Comparison of ENCODE assay signal across 19 cellular contexts in genomic region chr6:16369989-16370388, GRCh38.
DNase-seq lines count a peak whose midpoint lies in the region; ATAC-seq and TF ChIP-seq lines count a peak whose summit lies in the region.
"Had no signal": no experiment of that assay in that cellular context is flagged by ENCODE, and none has a peak within 500 bp of the region (broad histone marks: within the 10 kb centered on the region; RNA-seq: fewer than 3 reads in every experiment).

No MANE protein-coding gene starts in this region.

- 57% methylated on average over 5 of the region's 5 CpGs for WGBS in SK-N-SH (ENCODE audit: low lambda C conversion rate)
- WGBS in endodermal cell (ENCODE audit: insufficient coverage in 1 of 2, insufficient read length in 1 of 2), 2 experiments: 91% methylated on average over 5 of the region's 5 CpGs; no CpG with 5 or more reads in 1 of the 2 experiments

- no peak overlapping the region for H2AFZ ChIP-seq in SK-N-SH (ENCODE audit: low read depth)
- H2AFZ ChIP-seq: GM23338 had no signal

- no peak overlapping the region for H3K27ac Mint-ChIP-seq in endodermal cell
- H3K27ac Mint-ChIP-seq: CD8-positive, alpha-beta T cell; GM23338; HFFc6; IgD-negative memory B cell had no signal

- peaks cover 3% of the 10 kb centered on the region for H3K36me3 ChIP-seq in DOHH2 (ENCODE audit: control insufficient read depth, low read length)
- no peaks in the 10 kb centered on the region for H3K36me3 ChIP-seq in SK-N-SH (replicated peaks in 1 of 2; ENCODE audit: control insufficient read depth in 1 of 2, insufficient read depth in 2 of 2, low read length in 1 of 2)
- H3K36me3 ChIP-seq in endodermal cell (ENCODE audit: control insufficient read depth, insufficient read depth, low read length): no peaks in the 10 kb centered on the region

- H3K4me3 ChIP-seq in DOHH2 (ENCODE audit: low read length): no peak overlapping the region
- H3K4me3 ChIP-seq in SK-N-SH (ENCODE audit: low read depth in 2 of 2, low read length in 1 of 2): peak overlapping the region in 1 of 2 experiments; percentile 9; a peak in 1 of 4 replicates
- H3K4me3 ChIP-seq in endodermal cell (ENCODE audit: low read length): no peak overlapping the region
- H3K4me3 ChIP-seq: BLaER1 treated with 17β-estradiol and CSF1 and Interleukin-3, amounts not matched to agents 10 nM and 100 nM; GM12878; GM23338 had no signal

- TF ChIP-seq CTCF in DOHH2 (IDR thresholded peaks at IDR 0.05; ENCODE audit: low read depth, low read length, poor library complexity, severe bottlenecking): no peak
- no peak for TF ChIP-seq CTCF in SK-N-SH (IDR thresholded peaks at IDR 0.05)
- TF ChIP-seq CTCF in endodermal cell (conservative IDR thresholded peaks at IDR 0.05): no peak

- H4K20me1 ChIP-seq in DOHH2 (ENCODE audit: control insufficient read depth, insufficient read depth, low read depth, low read length): no peaks in the 10 kb centered on the region
- no peaks in the 10 kb centered on the region for H4K20me1 ChIP-seq in SK-N-SH (ENCODE audit: insufficient read depth)

- H3K4me2 ChIP-seq in DOHH2 (ENCODE audit: low read length) (peak overlapping the region; percentile 88; the same call in 1 of the 2 replicates), SK-N-SH (no peak overlapping the region)
- H3K4me2 ChIP-seq: BLaER1 treated with 17β-estradiol and CSF1 and Interleukin-3, amounts not matched to agents 10 nM and 100 nM; GM23338 had no signal

- no peaks in the 10 kb centered on the region for H3K79me2 ChIP-seq in DOHH2 (ENCODE audit: control insufficient read depth, low read length)
- no peaks in the 10 kb centered on the region; the same call in 1 of the 2 replicates for H3K79me2 ChIP-seq in SK-N-SH (ENCODE audit: insufficient read depth)

- no peak overlapping the region for H3K9ac ChIP-seq in SK-N-SH
- H3K9ac ChIP-seq in endodermal cell (ENCODE audit: extremely low read depth, low read length, poor library complexity, severe bottlenecking): no peak overlapping the region
- H3K9ac ChIP-seq: BLaER1 treated with 17β-estradiol and CSF1 and Interleukin-3, amounts not matched to agents 10 nM and 100 nM had no signal

- POLR2A ChIA-PET in SK-N-SH (lab: Yijun Ruan, JAX): interaction anchor here (1.2 kb wide), 1 partner anchor 33 kb away, joined by 5 read pairs; no protein-coding TSS in a partner anchor

- peak overlapping the region; percentile 85; the same call in 1 of the 2 replicates for H3K27ac ChIP-seq in DOHH2 (ENCODE audit: low read depth, low read length)
- peak overlapping the region in 1 of 2 experiments; percentile 94; a peak in 2 of 4 replicates for H3K27ac ChIP-seq in SK-N-SH (ENCODE audit: low read depth in 2 of 2, low read length in 1 of 2)
- H3K27ac ChIP-seq in endodermal cell (ENCODE audit: low read depth, low read length): no peak overlapping the region
- H3K27ac ChIP-seq: BLaER1 treated with 17β-estradiol and CSF1 and Interleukin-3, amounts not matched to agents 10 nM and 100 nM had no signal

- H3K36me3 Mint-ChIP-seq in endodermal cell (ENCODE audit: low read depth): no peaks in the 10 kb centered on the region
- H3K36me3 Mint-ChIP-seq: CD8-positive, alpha-beta T cell; IgD-negative memory B cell had no signal

- H3K9me3 Mint-ChIP-seq in endodermal cell: no peaks in the 10 kb centered on the region
- H3K9me3 Mint-ChIP-seq: CD8-positive, alpha-beta T cell; GM23338 had no signal

- peak; percentile 45 for TF ChIP-seq RAD21 in SK-N-SH (IDR thresholded peaks at IDR 0.05; ENCODE audit: low read length)

- H3K4me3 Mint-ChIP-seq in endodermal cell: no peak overlapping the region
- H3K4me3 Mint-ChIP-seq: CD8-positive, alpha-beta T cell; GM23338; HFFc6 had no signal

- H3F3A ChIP-seq in DOHH2 (ENCODE audit: control insufficient read depth, insufficient read depth): 0 out of 2 replicates have a peak, but pooled peaks cover 8% of the 10 kb centered on the region
- peaks cover 5% of the 10 kb centered on the region for H3F3A ChIP-seq in SK-N-SH (replicated peaks; ENCODE audit: insufficient read depth)

- no peaks in the 10 kb centered on the region for H3K9me2 ChIP-seq in DOHH2 (replicated peaks; ENCODE audit: control insufficient read depth, low read length)
- H3K9me2 ChIP-seq in SK-N-SH: no peaks in the 10 kb centered on the region

- peak in 1 of 2 experiments; percentile 97; a peak in 2 of 4 replicates for TF ChIP-seq EP300 in SK-N-SH (IDR thresholded peaks at IDR 0.05; ENCODE audit: borderline replicate concordance in 1 of 2, low read depth in 1 of 2, low read length in 1 of 2)

- no peaks in the 10 kb centered on the region for H3K4me1 Mint-ChIP-seq in endodermal cell

- H3K9me3 ChIP-seq in DOHH2 (ENCODE audit: control insufficient read depth, insufficient read depth, low read length): peaks cover 4% of the 10 kb centered on the region; the same call in 1 of the 2 replicates
- no peaks in the 10 kb centered on the region for H3K9me3 ChIP-seq in SK-N-SH
- no peaks in the 10 kb centered on the region for H3K9me3 ChIP-seq in endodermal cell (ENCODE audit: control insufficient read depth, low read length)

- ATAC-seq in GM18909 (IDR thresholded peaks at IDR 0.05; ENCODE audit: poor library complexity, unreplicated experiment): no peak
- no peak for ATAC-seq in HG03378 (IDR thresholded peaks at IDR 0.05; ENCODE audit: unreplicated experiment)
- ATAC-seq: CD8-positive, alpha-beta T cell; GM12878; HCT116 had no signal

- H3K27me3 ChIP-seq in DOHH2 (ENCODE audit: control insufficient read depth, low read length): no peaks in the 10 kb centered on the region
- H3K27me3 ChIP-seq in SK-N-SH (ENCODE audit: insufficient read depth): no peaks in the 10 kb centered on the region
- no peaks in the 10 kb centered on the region for H3K27me3 ChIP-seq in endodermal cell (ENCODE audit: control insufficient read depth, insufficient read depth, low read length, poor library complexity, severe bottlenecking)
- H3K27me3 ChIP-seq: BLaER1 treated with 17β-estradiol and CSF1 and Interleukin-3, amounts not matched to agents 10 nM and 100 nM had no signal

- CTCF ChIA-PET in SK-N-SH (lab: Yijun Ruan, JAX): interaction anchor here (0.7 to 4.8 kb wide), 11 partner anchors 17 to 392 kb away, joined by 3 to 23 read pairs (median 4); partner anchors contain the start of gene ATXN1

- H3K4me1 ChIP-seq in DOHH2 (ENCODE audit: control insufficient read depth, low read length) (peaks cover 86% of the 10 kb centered on the region), SK-N-SH (ENCODE audit: control insufficient read depth in 1 of 2, insufficient read depth in 2 of 2, low read depth in 1 of 2, low read length in 1 of 2) (peaks cover 0 to 36% of the 10 kb centered on the region in 2 experiments; a peak in 2 of 4 replicates), endodermal cell (ENCODE audit: control insufficient read depth, insufficient read depth, low read length) (no peaks in the 10 kb centered on the region)

- H3K27me3 Mint-ChIP-seq in endodermal cell (ENCODE audit: insufficient read depth): no peaks in the 10 kb centered on the region
- H3K27me3 Mint-ChIP-seq: IgD-negative memory B cell had no signal

- DNase-seq in SK-N-SH (peak; percentile 71), endodermal cell (peak; percentile 16), GOT3 (lab: John Stamatoyannopoulos, UW) (no peak), RKO (ENCODE audit: low spot score) (no peak)
- DNase-seq: 8988T; Calu3; CD8-positive, alpha-beta T cell; DMS79 treated with DMSO at 0.1 percent for 48 hours; EL; H7; HFFc6 had no signal

TF ChIP-seq in SK-N-SH, 30 proteins besides CTCF, POLR2A, EP300 and RAD21 (continues in another document):
- no peak for TF ChIP-seq TEAD4 (IDR thresholded peaks at IDR 0.05; ENCODE audit: borderline replicate concordance, insufficient read depth)
- peak; percentile 83 for TF ChIP-seq FOXJ3 (CRISPR knock-in tag; IDR thresholded peaks at IDR 0.05)
- no peak for TF ChIP-seq USF2 (IDR thresholded peaks at IDR 0.05; ENCODE audit: borderline replicate concordance, low read depth, low read length)
- TF ChIP-seq TAF1 (IDR thresholded peaks at IDR 0.05; ENCODE audit: borderline replicate concordance, low read depth, low read length): no peak
- TF ChIP-seq RXRA (IDR thresholded peaks at IDR 0.05; ENCODE audit: borderline replicate concordance, low read depth): no peak
- peak; percentile 85 for TF ChIP-seq GATA2 (CRISPR knock-in tag; IDR thresholded peaks at IDR 0.05)
- TF ChIP-seq REST (IDR thresholded peaks at IDR 0.05; ENCODE audit: low read depth, low read length): no peak

Comparison
In these comparisons a context has a peak if more than half of its experiments do, and no peak if none do; other contexts are left out.
1. DNase-seq: peak in SK-N-SH (single experiment) and endodermal cell (single experiment); none in GOT3 (single experiment) and RKO (single experiment).